Comparison of ENCODE assay signal across 7 cellular contexts in genomic region chr17:72708682-72709081, GRCh38.
A peak's percentile ranks its signal among the peaks of the same experiment; 100 is the strongest.
DNase-seq lines count a peak whose midpoint lies in the region; ATAC-seq, FAIRE-seq and TF ChIP-seq lines count a peak whose summit lies in the region.
"Not testable (repeated sequence)": the region's sequence is repeated elsewhere in the genome, so short reads cannot be mapped to it uniquely, and the experiment has no call there.

No MANE protein-coding gene starts in this region.

- H3K27me3 Mint-ChIP-seq in T-helper 1 cell treated with Interleukin-12 subunit alpha and Interleukin-12 subunit beta and Interleukin-4 antibody, amounts not matched to agents 30 μg/mL and 1 μg/mL, for 36 hours (ENCODE audit: low read depth); activated CD4-positive, alpha-beta T cell treated with anti-CD3 and anti-CD28 coated beads, Interleukin-2, amount 10 ng/mL, durations not matched to agents 7 days and 5 days; activated T-cell treated with anti-CD3 and anti-CD28 coated beads, Interleukin-2, amount 50 U/mL, for 72 hours (ENCODE audit: low read depth); activated naive CD4-positive, alpha-beta T cell treated with anti-CD3 and anti-CD28 coated beads, Interleukin-2, amount 10 ng/mL, durations not matched to agents 7 days and 5 days; central memory CD8-positive, alpha-beta T cell: not testable (repeated sequence)

- H3K79me2 ChIP-seq in keratinocyte (ENCODE audit: control insufficient read depth, insufficient read depth, low read length): not testable (repeated sequence)

- not testable (repeated sequence) for FAIRE-seq in A549 (lab: Jason Lieb, UNC)
- peak; percentile 48 for FAIRE-seq in keratinocyte (lab: Jason Lieb, UNC)

- not testable (repeated sequence) for TF ChIP-seq CTCF in A549 (IDR thresholded peaks at IDR 0.05); keratinocyte (optimal IDR thresholded peaks at IDR 0.05 in 1 of 3, IDR thresholded peaks at IDR 0.05 in 1 of 3, conservative IDR thresholded peaks at IDR 0.05 in 1 of 3; ENCODE audit: extremely low read depth in 1 of 3, insufficient read depth in 2 of 3, low read length in 3 of 3)

- H3K27ac ChIP-seq in A549: peak overlapping the region; percentile 83 to 85; a peak in 4 of 6 replicates
- H3K27ac ChIP-seq in keratinocyte (ENCODE audit: control insufficient read depth, insufficient read depth, low read length): not testable (repeated sequence)

- H3K9me1 ChIP-seq in keratinocyte (ENCODE audit: control insufficient read depth, extremely low read depth, insufficient read depth, low read length): not testable (repeated sequence)

- dilution Hi-C loops in keratinocyte (cut with MboI; ENCODE audit: extremely low pct_ligation_motif_present, low sequenced_read_pairs): not testable (repeated sequence)

- ATAC-seq in A549; central memory CD8-positive, alpha-beta T cell (replicated peaks; ENCODE audit: extremely low read depth, poor library complexity, severe bottlenecking): not testable (repeated sequence)
- peak; percentile 39 to 60 for ATAC-seq in activated T-cell treated with anti-CD3 and anti-CD28 coated beads, Interleukin-2, amount 50 U/mL, for 72 hours (replicated peaks in 1 of 2)

- not testable (repeated sequence) for H4K20me1 ChIP-seq in keratinocyte (ENCODE audit: control insufficient read depth, extremely low read depth, insufficient read depth, low read length)

- not testable (repeated sequence) for H3K9ac ChIP-seq in keratinocyte (ENCODE audit: control insufficient read depth, extremely low read depth, insufficient read depth, low read length)

- H3K4me2 ChIP-seq in A549; keratinocyte (ENCODE audit: control insufficient read depth, extremely low read depth, insufficient read depth, low read depth, low read length): not testable (repeated sequence)

- TF ChIP-seq RAD21 in A549 (conservative IDR thresholded peaks at IDR 0.05 in 1 of 2, IDR thresholded peaks at IDR 0.05 in 1 of 2): not testable (repeated sequence)

- peaks cover 33% of the 10 kb centered on the region for H3K9me3 Mint-ChIP-seq in T-helper 1 cell treated with Interleukin-12 subunit alpha and Interleukin-12 subunit beta and Interleukin-4 antibody, amounts not matched to agents 30 μg/mL and 1 μg/mL, for 36 hours
- peaks cover 32% of the 10 kb centered on the region for H3K9me3 Mint-ChIP-seq in activated CD4-positive, alpha-beta T cell treated with anti-CD3 and anti-CD28 coated beads, Interleukin-2, amount 10 ng/mL, durations not matched to agents 7 days and 5 days
- not testable (repeated sequence) for H3K9me3 Mint-ChIP-seq in activated T-cell treated with anti-CD3 and anti-CD28 coated beads, Interleukin-2, amount 50 U/mL, for 72 hours
- peaks cover 52% of the 10 kb centered on the region for H3K9me3 Mint-ChIP-seq in activated naive CD4-positive, alpha-beta T cell treated with anti-CD3 and anti-CD28 coated beads, Interleukin-2, amount 10 ng/mL, durations not matched to agents 7 days and 5 days
- peaks cover 17% of the 10 kb centered on the region for H3K9me3 Mint-ChIP-seq in central memory CD8-positive, alpha-beta T cell

- not testable (repeated sequence) for H3K27me3 ChIP-seq in keratinocyte (ENCODE audit: control insufficient read depth, extremely low read depth, insufficient read depth, low read length)

- peaks cover 60% of the 10 kb centered on the region for H3K4me1 Mint-ChIP-seq in T-helper 1 cell treated with Interleukin-12 subunit alpha and Interleukin-12 subunit beta and Interleukin-4 antibody, amounts not matched to agents 30 μg/mL and 1 μg/mL, for 36 hours (ENCODE audit: low read depth)
- peaks cover 64% of the 10 kb centered on the region for H3K4me1 Mint-ChIP-seq in activated CD4-positive, alpha-beta T cell treated with anti-CD3 and anti-CD28 coated beads, Interleukin-2, amount 10 ng/mL, durations not matched to agents 7 days and 5 days
- H3K4me1 Mint-ChIP-seq in activated T-cell treated with anti-CD3 and anti-CD28 coated beads, Interleukin-2, amount 50 U/mL, for 72 hours (ENCODE audit: low read depth): peaks cover 42% of the 10 kb centered on the region
- H3K4me1 Mint-ChIP-seq in activated naive CD4-positive, alpha-beta T cell treated with anti-CD3 and anti-CD28 coated beads, Interleukin-2, amount 10 ng/mL, durations not matched to agents 7 days and 5 days: peaks cover 73% of the 10 kb centered on the region
- H3K4me1 Mint-ChIP-seq in central memory CD8-positive, alpha-beta T cell: not testable (repeated sequence)

- H3K4me1 ChIP-seq in A549: peaks cover 23% of the 10 kb centered on the region
- not testable (repeated sequence) for H3K4me1 ChIP-seq in keratinocyte (ENCODE audit: control insufficient read depth, extremely low read depth, insufficient read depth, low read length)

- peaks cover 48% of the 10 kb centered on the region for H3K9me3 ChIP-seq in A549
- not testable (repeated sequence) for H3K9me3 ChIP-seq in keratinocyte (ENCODE audit: control insufficient read depth, low read depth, low read length)

- not testable (repeated sequence) for H3K36me3 ChIP-seq in keratinocyte (ENCODE audit: control insufficient read depth in 2 of 2, extremely low read depth in 1 of 2, insufficient read depth in 2 of 2, low read length in 2 of 2)

- H3K27ac Mint-ChIP-seq in T-helper 1 cell treated with Interleukin-12 subunit alpha and Interleukin-12 subunit beta and Interleukin-4 antibody, amounts not matched to agents 30 μg/mL and 1 μg/mL, for 36 hours: peak overlapping the region; percentile 95
- peak overlapping the region; percentile 86 for H3K27ac Mint-ChIP-seq in activated CD4-positive, alpha-beta T cell treated with anti-CD3 and anti-CD28 coated beads, Interleukin-2, amount 10 ng/mL, durations not matched to agents 7 days and 5 days
- peak overlapping the region; percentile 9 for H3K27ac Mint-ChIP-seq in activated T-cell treated with anti-CD3 and anti-CD28 coated beads, Interleukin-2, amount 50 U/mL, for 72 hours
- peak overlapping the region; percentile 89 for H3K27ac Mint-ChIP-seq in activated naive CD4-positive, alpha-beta T cell treated with anti-CD3 and anti-CD28 coated beads, Interleukin-2, amount 10 ng/mL, durations not matched to agents 7 days and 5 days
- peak overlapping the region; percentile 17 for H3K27ac Mint-ChIP-seq in central memory CD8-positive, alpha-beta T cell (ENCODE audit: low read depth)

- peaks cover 33% of the 10 kb centered on the region for H3K36me3 Mint-ChIP-seq in T-helper 1 cell treated with Interleukin-12 subunit alpha and Interleukin-12 subunit beta and Interleukin-4 antibody, amounts not matched to agents 30 μg/mL and 1 μg/mL, for 36 hours (ENCODE audit: low read depth)
- peaks cover 58% of the 10 kb centered on the region for H3K36me3 Mint-ChIP-seq in activated CD4-positive, alpha-beta T cell treated with anti-CD3 and anti-CD28 coated beads, Interleukin-2, amount 10 ng/mL, durations not matched to agents 7 days and 5 days (ENCODE audit: low read depth)
- peaks cover 13 to 30% of the 10 kb centered on the region in 2 donors for H3K36me3 Mint-ChIP-seq in activated T-cell treated with anti-CD3 and anti-CD28 coated beads, Interleukin-2, amount 50 U/mL, for 72 hours (ENCODE audit: insufficient read depth in 2 of 2)
- H3K36me3 Mint-ChIP-seq in activated naive CD4-positive, alpha-beta T cell treated with anti-CD3 and anti-CD28 coated beads, Interleukin-2, amount 10 ng/mL, durations not matched to agents 7 days and 5 days: peaks cover 62% of the 10 kb centered on the region
- not testable (repeated sequence) for H3K36me3 Mint-ChIP-seq in central memory CD8-positive, alpha-beta T cell (ENCODE audit: insufficient read depth)

- peak overlapping the region; percentile 65 for H3K4me3 Mint-ChIP-seq in T-helper 1 cell treated with Interleukin-12 subunit alpha and Interleukin-12 subunit beta and Interleukin-4 antibody, amounts not matched to agents 30 μg/mL and 1 μg/mL, for 36 hours
- peak overlapping the region; percentile 1 for H3K4me3 Mint-ChIP-seq in activated CD4-positive, alpha-beta T cell treated with anti-CD3 and anti-CD28 coated beads, Interleukin-2, amount 10 ng/mL, durations not matched to agents 7 days and 5 days
- H3K4me3 Mint-ChIP-seq in activated T-cell treated with anti-CD3 and anti-CD28 coated beads, Interleukin-2, amount 50 U/mL, for 72 hours: peak overlapping the region in 1 of 2 donors; percentile 11
- H3K4me3 Mint-ChIP-seq in activated naive CD4-positive, alpha-beta T cell treated with anti-CD3 and anti-CD28 coated beads, Interleukin-2, amount 10 ng/mL, durations not matched to agents 7 days and 5 days; central memory CD8-positive, alpha-beta T cell: not testable (repeated sequence)

- POLR2A ChIA-PET in A549 (lab: Yijun Ruan, JAX): interaction anchor here (1.1 kb wide), 1 partner anchor 116 kb away, joined by 3 read pairs; no protein-coding TSS in a partner anchor
- POLR2A ChIA-PET in activated CD4-positive, alpha-beta T cell treated with anti-CD3 and anti-CD28 coated beads, Interleukin-2, amount 10 ng/mL, durations not matched to agents 7 days and 5 days (lab: Charles Lee): not testable (repeated sequence)

- not testable (repeated sequence) for H2AFZ ChIP-seq in keratinocyte (ENCODE audit: control insufficient read depth, low read length)

- WGBS in A549 (ENCODE audit: missing lambda C conversion rate): 95% methylated on average over 9 of the region's 9 CpGs

- CTCF ChIA-PET in A549 (lab: Yijun Ruan, JAX): interaction anchor here (0.7 to 1.8 kb wide), 9 partner anchors 11 to 483 kb away, joined by 3 to 9 read pairs (median 6); no protein-coding TSS in a partner anchor
- CTCF ChIA-PET in activated CD4-positive, alpha-beta T cell treated with anti-CD3 and anti-CD28 coated beads, Interleukin-2, amount 10 ng/mL, durations not matched to agents 7 days and 5 days (lab: Charles Lee): interaction anchor here (1.2 to 1.9 kb wide), 4 partner anchors 9 to 17 kb away, joined by 3 to 7 read pairs (median 4); no protein-coding TSS in a partner anchor
- CTCF ChIA-PET in activated naive CD4-positive, alpha-beta T cell treated with anti-CD3 and anti-CD28 coated beads, Interleukin-2, amount 10 ng/mL, durations not matched to agents 7 days and 5 days (lab: Charles Lee): interaction anchor here (1.0 to 2.1 kb wide), 5 partner anchors 10 to 662 kb away, joined by 4 to 13 read pairs (median 12); no protein-coding TSS in a partner anchor

- TF ChIP-seq POLR2A in A549 (IDR thresholded peaks at IDR 0.05; ENCODE audit: low read length): not testable (repeated sequence)

- not testable (repeated sequence) for H3K4me3 ChIP-seq in A549; keratinocyte (ENCODE audit: control insufficient read depth in 2 of 3, extremely low read depth in 1 of 3, insufficient read depth in 2 of 3, low read depth in 1 of 3, low read length in 3 of 3)

- DNase-seq in A549 (ENCODE audit: low read depth in 1 of 2, low spot score in 1 of 2); activated T-cell treated with anti-CD3 and anti-CD28 coated beads, Interleukin-2, amount 50 U/mL, for 72 hours; central memory CD8-positive, alpha-beta T cell (ENCODE audit: low spot score in 2 of 2); keratinocyte (ENCODE audit: low read depth, low spot score): not testable (repeated sequence)
- DNase-seq in activated CD4-positive, alpha-beta T cell treated with anti-CD3 and anti-CD28 coated beads, Interleukin-2, amount 10 ng/mL, durations not matched to agents 7 days and 5 days: peak; percentile 43
- DNase-seq in activated naive CD4-positive, alpha-beta T cell treated with anti-CD3 and anti-CD28 coated beads, Interleukin-2, amount 10 ng/mL, durations not matched to agents 7 days and 5 days: peak; percentile 55

- not testable (repeated sequence) for TF ChIP-seq EP300 in A549 (IDR thresholded peaks at IDR 0.05)

Comparison
In these comparisons a context has a peak if more than half of its experiments do, and no peak if none do; other contexts are left out.
1. H3K27ac Mint-ChIP-seq: peak in every context shown above with its lines; median percentile 95 in T-helper 1 cell treated with Interleukin-12 subunit alpha and Interleukin-12 subunit beta and Interleukin-4 antibody, amounts not matched to agents 30 μg/mL and 1 μg/mL, for 36 hours; 89 in activated naive CD4-positive, alpha-beta T cell treated with anti-CD3 and anti-CD28 coated beads, Interleukin-2, amount 10 ng/mL, durations not matched to agents 7 days and 5 days; 86 in activated CD4-positive, alpha-beta T cell treated with anti-CD3 and anti-CD28 coated beads, Interleukin-2, amount 10 ng/mL, durations not matched to agents 7 days and 5 days; 17 in central memory CD8-positive, alpha-beta T cell; 9 in activated T-cell treated with anti-CD3 and anti-CD28 coated beads, Interleukin-2, amount 50 U/mL, for 72 hours.